8 cellular contexts compared by ENCODE assay signal in genomic region chr21:15729346-15729673, GRCh38. TPM values are rescaled to one million over a fixed set of nuclear protein-coding genes. Genes with fewer than 3 reads are reported as not detected.
A peak's percentile ranks its signal among the peaks of the same experiment; 100 is the strongest.
DNase-seq lines count a peak whose midpoint lies in the region; ATAC-seq, FAIRE-seq and TF ChIP-seq lines count a peak whose summit lies in the region.

No MANE protein-coding gene starts in this region.

- TF ChIP-seq CTCF in GM13977 (IDR thresholded peaks at IDR 0.05; ENCODE audit: extremely low read depth, insufficient read depth, missing control alignments): no peak

- H3K4me3 Mint-ChIP-seq in T-helper 17 cell: peak overlapping the region; percentile 83

- no peaks in the 10 kb centered on the region for H3K36me3 Mint-ChIP-seq in T-helper 17 cell (ENCODE audit: low read depth)

- peaks cover 21% of the 10 kb centered on the region for H3K4me1 Mint-ChIP-seq in T-helper 17 cell

- in situ Hi-C loops in GM13977 (cut with MboI; ENCODE audit: low pct_unique_long_range_greater_than_20kb, low sequenced_read_pairs, unreplicated experiment): no loop called here

- DNase-seq in T-helper 17 cell (no peak), fibroblast of peridontal ligament (ENCODE audit: extremely low read depth) (peak; percentile 38), renal cortical epithelial cell (ENCODE audit: low read depth) (peak; percentile 57), anterior cingulate cortex (lab: John Stamatoyannopoulos, UW) (no peak), GM12891 (ENCODE audit: insufficient read length, low spot score) (no peak), GM13977 (ENCODE audit: low spot score) (no peak)

- H3K4me3 ChIP-seq in GM08714 (ENCODE audit: low read length): peak overlapping the region; percentile 76

- ATAC-seq in T-helper 17 cell (no peak), HG02623 (IDR thresholded peaks at IDR 0.05; ENCODE audit: unreplicated experiment) (no peak)

- no peaks in the 10 kb centered on the region for H3K9me3 ChIP-seq in T-helper 17 cell (ENCODE audit: control insufficient read depth, low read length, poor library complexity, severe bottlenecking)

- no peak for TF ChIP-seq POLR2A in GM12891 (IDR thresholded peaks at IDR 0.05; ENCODE audit: low read depth, low read length)

- no peak for FAIRE-seq in GM12891 (lab: Jason Lieb, UNC)

- peak overlapping the region; percentile 21 for H3K27ac Mint-ChIP-seq in T-helper 17 cell

- no peaks in the 10 kb centered on the region for H3K27me3 Mint-ChIP-seq in T-helper 17 cell

TF ChIP-seq in GM12891, 5 proteins besides CTCF, POLR2A, EP300 and RAD21:
- no peak for TF ChIP-seq SPI1 (IDR thresholded peaks at IDR 0.05; ENCODE audit: low read depth, low read length)
- TF ChIP-seq POLR2AphosphoS5 (IDR thresholded peaks at IDR 0.05; ENCODE audit: low read depth, low read length): no peak
- TF ChIP-seq TAF1 (IDR thresholded peaks at IDR 0.05; ENCODE audit: low read depth, low read length): no peak
- no peak for TF ChIP-seq PAX5 (IDR thresholded peaks at IDR 0.05; ENCODE audit: insufficient read depth, low read length, severe bottlenecking)
- no peak for TF ChIP-seq POU2F2 (IDR thresholded peaks at IDR 0.05; ENCODE audit: low read depth, low read length)

RNA-seq across cellular contexts. Expression of gene USP25, which starts 0.5 kb away (rescaled TPM):
- total RNA-seq in T-helper 17 cell (10 to 100 TPM; 52.0 to 66.7 TPM), renal cortical epithelial cell (41.7 and 91.4 TPM in 2 replicates)
- 9.1 TPM for polyA plus RNA-seq in GM12891 (2012; ENCODE audit: low read depth, missing spikeins)

Comparison
In these comparisons a context has a peak if more than half of its experiments do, and no peak if none do; other contexts are left out.
1. DNase-seq: peak in fibroblast of peridontal ligament (single experiment) and renal cortical epithelial cell (single experiment); none in T-helper 17 cell (0 of 3), anterior cingulate cortex (0 of 58), GM12891 (single experiment) and GM13977 (single experiment).